ENCODE assay signal across 21 cellular contexts in the genomic region with DNA sequence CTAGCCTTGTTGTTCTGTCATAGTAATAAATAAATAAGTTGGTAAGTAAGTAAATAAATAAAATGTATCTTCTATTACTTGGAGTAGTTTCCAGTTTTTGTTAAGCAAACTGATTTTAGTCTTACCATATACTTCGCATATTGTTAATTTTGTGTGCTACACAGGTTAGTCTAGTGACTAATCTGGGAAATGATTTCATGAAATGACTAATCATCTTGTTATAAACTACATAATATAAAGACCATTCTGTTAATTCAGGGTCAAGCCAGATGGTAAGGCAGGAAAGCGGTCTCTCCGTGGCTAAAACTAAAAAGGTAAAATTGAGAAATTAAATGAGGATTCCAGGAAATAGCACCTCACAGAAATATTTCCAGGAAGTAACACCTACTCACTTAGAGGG. TPM values are rescaled to one million over a fixed set of nuclear protein-coding genes. Genes with fewer than 3 reads are reported as not detected.
"Had no signal": no experiment of that assay in that cellular context is flagged by ENCODE, and none has a peak within 500 bp of the region (broad histone marks: within the 10 kb centered on the region; RNA-seq: fewer than 3 reads in every experiment).

No MANE protein-coding gene starts in this region.

- H3K27me3 Mint-ChIP-seq: activated naive CD4-positive, alpha-beta T cell treated with anti-CD3 and anti-CD28 coated beads, Interleukin-2, amount 50 U/mL, for 24 hours; dendritic cell treated with granulocyte-macrophage colony-stimulating factor and Interleukin-4, amounts not matched to agents 40 ng/mL and 50 ng/mL, for 4 days; T-helper 17 cell had no signal

- H3K9me3 ChIP-seq: ascending aorta, heart left ventricle, lower lobe of right lung, sigmoid colon, upper lobe of right lung had no signal

- H3K36me3 Mint-ChIP-seq: activated naive CD4-positive, alpha-beta T cell treated with anti-CD3 and anti-CD28 coated beads, Interleukin-2, amount 50 U/mL, for 24 hours; natural killer cell had no signal

- H3K27ac Mint-ChIP-seq: activated naive CD4-positive, alpha-beta T cell treated with anti-CD3 and anti-CD28 coated beads, Interleukin-2, amount 50 U/mL, for 24 hours; dendritic cell treated with granulocyte-macrophage colony-stimulating factor and Interleukin-4, amounts not matched to agents 40 ng/mL and 50 ng/mL, for 4 days; natural killer cell; T-helper 17 cell had no signal

- H3K9me3 Mint-ChIP-seq: activated naive CD4-positive, alpha-beta T cell treated with anti-CD3 and anti-CD28 coated beads, Interleukin-2, amount 50 U/mL, for 24 hours had no signal

- H3K79me2 ChIP-seq: parathyroid adenoma had no signal

- H3K36me3 ChIP-seq: ascending aorta, cardiac muscle cell, heart left ventricle, lower lobe of right lung, sigmoid colon, upper lobe of right lung, WERI-Rb-1 had no signal

- ATAC-seq: heart left ventricle, lower lobe of right lung, natural killer cell, T-helper 17 cell, upper lobe of right lung had no signal

- H3K4me3 Mint-ChIP-seq: activated naive CD4-positive, alpha-beta T cell treated with anti-CD3 and anti-CD28 coated beads, Interleukin-2, amount 50 U/mL, for 24 hours; dendritic cell treated with granulocyte-macrophage colony-stimulating factor and Interleukin-4, amounts not matched to agents 40 ng/mL and 50 ng/mL, for 4 days; natural killer cell; T-helper 17 cell had no signal

- H2AFZ ChIP-seq: parathyroid adenoma had no signal

- H3K4me1 ChIP-seq: heart left ventricle, lower lobe of right lung, parathyroid adenoma, upper lobe of right lung had no signal

- DNase-seq: activated CD4-positive, alpha-beta T cell treated with anti-CD3 and anti-CD28 coated beads for 1 hour; activated gamma-delta T cell; effector memory CD4-positive, alpha-beta T cell; heart left ventricle; lower lobe of right lung; natural killer cell; sigmoid colon; stimulated activated CD4-positive, alpha-beta T cell treated with anti-CD3 and anti-CD28 coated beads, Interleukin-12 subunit alpha, Interleukin-12 subunit beta, amount 100 ng/mL, for 4 hours; stimulated activated CD4-positive, alpha-beta T cell treated with anti-CD3 and anti-CD28 coated beads, Interleukin-1b, Interleukin-23, amount 100 ng/mL, for 48 hours; stimulated activated CD8-positive, alpha-beta memory T cell treated with anti-CD3 and anti-CD28 coated beads, Interleukin-4, amount 100 ng/mL, for 48 hours; stimulated activated naive CD4-positive, alpha-beta T cell; T-helper 17 cell; upper lobe of right lung; WERI-Rb-1 had no signal

- H3K27me3 ChIP-seq: ascending aorta, cardiac muscle cell, heart left ventricle, sigmoid colon, upper lobe of right lung had no signal

- H3K9ac ChIP-seq: parathyroid adenoma had no signal

- H3K4me1 Mint-ChIP-seq: activated naive CD4-positive, alpha-beta T cell treated with anti-CD3 and anti-CD28 coated beads, Interleukin-2, amount 50 U/mL, for 24 hours; natural killer cell; T-helper 17 cell had no signal

- H3K27ac ChIP-seq: ascending aorta, cardiac muscle cell, heart left ventricle, lower lobe of right lung, parathyroid adenoma, sigmoid colon, upper lobe of right lung, WERI-Rb-1 had no signal

- H3K4me3 ChIP-seq: ascending aorta, cardiac muscle cell, lower lobe of right lung, sigmoid colon, upper lobe of right lung had no signal

- FAIRE-seq: frontal cortex had no signal

RNA-seq across cellular contexts. Expression of gene FOXP2, which starts 58.5 kb away (rescaled TPM):
- total RNA-seq: activated CD8-positive, alpha-beta memory T cell treated with anti-CD3 and anti-CD28 coated beads for 36 hours; natural killer cell had no signal
